14 cellular contexts compared by ENCODE assay signal in the genomic region with DNA sequence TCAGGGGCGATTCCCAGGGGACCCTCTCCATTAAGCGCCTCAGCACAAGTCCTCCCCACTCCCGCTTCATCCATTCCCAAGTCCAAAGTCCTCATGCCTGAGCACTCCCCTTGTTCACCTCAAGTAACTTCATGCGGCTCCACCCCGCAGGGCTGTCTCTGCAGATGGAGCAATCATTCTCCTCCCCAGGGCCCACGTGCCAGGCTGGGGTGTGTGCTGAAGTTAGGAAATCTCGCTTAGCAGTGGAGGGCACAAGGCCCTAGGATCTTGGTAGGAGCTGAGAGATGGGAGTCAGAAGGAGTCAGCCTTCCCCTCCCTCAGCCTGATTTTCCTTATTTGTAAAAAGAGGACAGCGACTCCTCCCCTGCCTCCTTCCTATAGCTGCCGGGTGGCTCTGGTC. TPM values are rescaled to one million over a fixed set of nuclear protein-coding genes. Genes with fewer than 3 reads are reported as not detected.
DNase-seq lines count a peak whose midpoint lies in the region; ATAC-seq and TF ChIP-seq lines count a peak whose summit lies in the region.
"Had no signal": no experiment of that assay in that cellular context is flagged by ENCODE, and none has a peak within 500 bp of the region (broad histone marks: within the 10 kb centered on the region; RNA-seq: fewer than 3 reads in every experiment).

No MANE protein-coding gene starts in this region.

- DNase-seq in NCI-H146 (lab: John Stamatoyannopoulos, UW) (peak; percentile 28), NCI-H146 treated with DMSO at 0.1 percent for 48 hours (lab: John Stamatoyannopoulos, UW; ENCODE audit: unreplicated experiment) (no peak), adipocyte (ENCODE audit: low read depth) (peak; percentile 3), left kidney (ENCODE audit: low read depth, low spot score) (peak; percentile 58), tibial artery (peak; percentile 45 to 64), immature natural killer cell (no peak), GOT3 (lab: John Stamatoyannopoulos, UW) (no peak)
- DNase-seq in activated naive CD8-positive, alpha-beta T cell treated with anti-CD3 and anti-CD28 coated beads, Interleukin-2, amount 50 U/mL, for 24 hours: no peak
- DNase-seq: activated CD4-positive, CD25-positive, alpha-beta regulatory T cell; DND-41; HFFc6; NCI-H2227 treated with DMSO at 0.1 percent for 48 hours; SHP77 had no signal

- peaks cover 19% of the 10 kb centered on the region for H3K4me1 ChIP-seq in adipocyte (ENCODE audit: control insufficient read depth, insufficient read depth, low read length)
- no peaks in the 10 kb centered on the region for H3K4me1 ChIP-seq in tibial artery
- H3K4me1 ChIP-seq: ascending aorta had no signal

- H3K27me3 ChIP-seq in adipocyte (replicated peaks; ENCODE audit: control insufficient read depth, insufficient read depth, low read length) (peaks cover 5% of the 10 kb centered on the region), tibial artery (peaks cover 0 to 10% of the 10 kb centered on the region in 2 donors)
- H3K27me3 ChIP-seq: ascending aorta had no signal

- no peaks in the 10 kb centered on the region for H3K36me3 Mint-ChIP-seq in activated naive CD8-positive, alpha-beta T cell treated with anti-CD3 and anti-CD28 coated beads, Interleukin-2, amount 50 U/mL, for 24 hours (ENCODE audit: low read depth)
- H3K36me3 Mint-ChIP-seq in immature natural killer cell: no peaks in the 10 kb centered on the region

- no peak overlapping the region for H3K4me3 ChIP-seq in adipocyte (ENCODE audit: low read length)
- no peak overlapping the region for H3K4me3 ChIP-seq in tibial artery
- H3K4me3 ChIP-seq: ascending aorta had no signal

- no peaks in the 10 kb centered on the region for H3K9me3 Mint-ChIP-seq in activated naive CD8-positive, alpha-beta T cell treated with anti-CD3 and anti-CD28 coated beads, Interleukin-2, amount 50 U/mL, for 24 hours
- no peaks in the 10 kb centered on the region for H3K9me3 Mint-ChIP-seq in immature natural killer cell
- H3K9me3 Mint-ChIP-seq: HFFc6 had no signal

- H3K4me3 Mint-ChIP-seq in activated naive CD8-positive, alpha-beta T cell treated with anti-CD3 and anti-CD28 coated beads, Interleukin-2, amount 50 U/mL, for 24 hours: no peak overlapping the region
- H3K4me3 Mint-ChIP-seq in immature natural killer cell: no peak overlapping the region
- H3K4me3 Mint-ChIP-seq: HFFc6 had no signal

- H3K9me3 ChIP-seq in adipocyte (ENCODE audit: control insufficient read depth, low read length): no peaks in the 10 kb centered on the region
- no peaks in the 10 kb centered on the region for H3K9me3 ChIP-seq in tibial artery
- H3K9me3 ChIP-seq: ascending aorta had no signal

- no peak overlapping the region for H3K9ac ChIP-seq in adipocyte (ENCODE audit: low read length)

- intact Hi-C loops in tibial artery (cut with DNase I; ENCODE audit: low total_unique reads): no loop called here

- TF ChIP-seq CTCF in tibial artery (IDR thresholded peaks at IDR 0.05): no peak

- H3K27me3 Mint-ChIP-seq in activated naive CD8-positive, alpha-beta T cell treated with anti-CD3 and anti-CD28 coated beads, Interleukin-2, amount 50 U/mL, for 24 hours: peaks cover 10% of the 10 kb centered on the region
- peaks cover 3 to 5% (median 4%) of the 10 kb centered on the region in 3 donors for H3K27me3 Mint-ChIP-seq in immature natural killer cell (ENCODE audit: low read depth in 3 of 3)

- H3K36me3 ChIP-seq in adipocyte (ENCODE audit: control insufficient read depth, insufficient read depth, low read length, severe bottlenecking): no peaks in the 10 kb centered on the region
- no peaks in the 10 kb centered on the region for H3K36me3 ChIP-seq in tibial artery
- H3K36me3 ChIP-seq: ascending aorta had no signal

- H3K27ac ChIP-seq in tibial artery: no peak overlapping the region
- H3K27ac ChIP-seq: ascending aorta had no signal

- no peak for ATAC-seq in activated naive CD8-positive, alpha-beta T cell treated with anti-CD3 and anti-CD28 coated beads, Interleukin-2, amount 50 U/mL, for 24 hours

- H3K4me1 Mint-ChIP-seq in activated naive CD8-positive, alpha-beta T cell treated with anti-CD3 and anti-CD28 coated beads, Interleukin-2, amount 50 U/mL, for 24 hours: peaks cover 14% of the 10 kb centered on the region
- H3K4me1 Mint-ChIP-seq in immature natural killer cell: no peaks in the 10 kb centered on the region

- no peak overlapping the region for H3K27ac Mint-ChIP-seq in activated naive CD8-positive, alpha-beta T cell treated with anti-CD3 and anti-CD28 coated beads, Interleukin-2, amount 50 U/mL, for 24 hours
- no peak overlapping the region for H3K27ac Mint-ChIP-seq in immature natural killer cell
- H3K27ac Mint-ChIP-seq: HFFc6 had no signal

RNA-seq across cellular contexts. Expression of a gene that starts 3.5 kb away (rescaled TPM):
- polyA plus RNA-seq in immature natural killer cell: not detected

Comparison
In these comparisons a context has a peak if more than half of its experiments do, and no peak if none do; other contexts are left out.
1. DNase-seq: peak in NCI-H146 (single experiment), adipocyte (single experiment), left kidney (single experiment) and tibial artery (2 of 2); none in NCI-H146 treated with DMSO at 0.1 percent for 48 hours (single experiment), activated naive CD8-positive, alpha-beta T cell treated with anti-CD3 and anti-CD28 coated beads, Interleukin-2, amount 50 U/mL, for 24 hours (single experiment), immature natural killer cell (0 of 3) and GOT3 (single experiment).